In genomic region chr1:186804669-186805068, GRCh38 we compare ENCODE assay signal across 7 cellular contexts. TPM values are rescaled to one million over a fixed set of nuclear protein-coding genes. Genes with fewer than 3 reads are reported as not detected.
"Had no signal": no experiment of that assay in that cellular context is flagged by ENCODE, and none has a peak within 500 bp of the region (broad histone marks: within the 10 kb centered on the region; RNA-seq: fewer than 3 reads in every experiment).

No MANE protein-coding gene starts in this region.

- H3K4me3 ChIP-seq: K562 had no signal

- FAIRE-seq: HepG2, HTR-8/SVneo, K562 had no signal

- H3K27ac ChIP-seq: HL-60 had no signal

- ATAC-seq: HepG2, K562 had no signal

- DNase-seq: IMR-90, KBM-7, KG1 had no signal

RNA-seq across cellular contexts. Expression of gene PLA2G4A, which starts 24.1 kb away (rescaled TPM):
- total RNA-seq: HepG2 had no signal
- polyA plus RNA-seq: HepG2 had no signal
